9 cellular contexts compared by ENCODE assay signal in genomic region chr7:29588900-29589696, GRCh38. TPM values are rescaled to one million over a fixed set of nuclear protein-coding genes. Genes with fewer than 3 reads are reported as not detected.
DNase-seq lines count a peak whose midpoint lies in the region; ATAC-seq, FAIRE-seq and TF ChIP-seq lines count a peak whose summit lies in the region.
"Had no signal": no experiment of that assay in that cellular context is flagged by ENCODE, and none has a peak within 500 bp of the region (broad histone marks: within the 10 kb centered on the region; RNA-seq: fewer than 3 reads in every experiment).

No MANE protein-coding gene starts in this region.

- no peaks in the 10 kb centered on the region for H3K79me2 ChIP-seq in OCI-LY7 (ENCODE audit: insufficient read depth, low read depth, low read length)

- no peak overlapping the region for H3K27ac Mint-ChIP-seq in mesothelial cell of epicardium
- H3K27ac Mint-ChIP-seq: activated naive CD4-positive, alpha-beta T cell treated with anti-CD3 and anti-CD28 coated beads, Interleukin-2, amount 50 U/mL, for 24 hours had no signal

- H3K4me1 ChIP-seq in OCI-LY7 (ENCODE audit: insufficient read depth, low read length, poor library complexity, severe bottlenecking) = no peaks in the 10 kb centered on the region

- peak; percentile 84 for FAIRE-seq in D721Med (lab: Jason Lieb, UNC)

- peaks cover 3% of the 10 kb centered on the region for H3K4me1 Mint-ChIP-seq in mesothelial cell of epicardium

- peak overlapping the region; percentile 44; the same call in 1 of the 2 replicates for H2AFZ ChIP-seq in OCI-LY7 (ENCODE audit: low read length)

- H3K4me3 ChIP-seq in OCI-LY7 (ENCODE audit: low read depth, low read length, poor library complexity, severe bottlenecking) = no peak overlapping the region
- H3K4me3 ChIP-seq in coronary artery = no peak overlapping the region

- no peak overlapping the region; the same call in 1 of the 2 replicates for H3K4me2 ChIP-seq in OCI-LY7 (ENCODE audit: low read length)

- H3K36me3 ChIP-seq in OCI-LY7 (ENCODE audit: insufficient read depth, low read length) = no peaks in the 10 kb centered on the region

- H3K4me3 Mint-ChIP-seq in mesothelial cell of epicardium = no peak overlapping the region
- H3K4me3 Mint-ChIP-seq: activated naive CD4-positive, alpha-beta T cell treated with anti-CD3 and anti-CD28 coated beads, Interleukin-2, amount 50 U/mL, for 24 hours had no signal

- CTCF ChIA-PET in OCI-LY7 (lab: Charles Lee; ENCODE audit: unreplicated experiment) = no interaction called here

- POLR2A ChIA-PET in OCI-LY7 (lab: Charles Lee) = no interaction called here

- DNase-seq in D721Med (ENCODE audit: insufficient read length, low spot score) (no peak), OCI-LY7 (ENCODE audit: low spot score) (peak; percentile 52), coronary artery (ENCODE audit: low spot score) (no peak), mesothelial cell of epicardium (ENCODE audit: low spot score in 2 of 2, unreplicated experiment in 2 of 2) (no peak), putamen (ENCODE audit: low spot score) (no peak), ureter (ENCODE audit: low spot score) (no peak)

- no peaks in the 10 kb centered on the region for H4K20me1 ChIP-seq in OCI-LY7 (ENCODE audit: insufficient read depth, low read length)

- H3K27ac ChIP-seq in OCI-LY7 (ENCODE audit: low read depth, low read length, poor library complexity, severe bottlenecking) (no peak overlapping the region), coronary artery (no peak overlapping the region)

- H3K9me3 ChIP-seq in OCI-LY7 (ENCODE audit: low read length) = no peaks in the 10 kb centered on the region

- H3K27me3 Mint-ChIP-seq in mesothelial cell of epicardium (ENCODE audit: low read depth) = no peaks in the 10 kb centered on the region

- intact Hi-C loops in OCI-LY7 (cut with micrococcal nuclease; ENCODE audit: unreplicated experiment) = no loop called here

- peak; percentile 70 for TF ChIP-seq CTCF in D721Med (IDR thresholded peaks at IDR 0.05; ENCODE audit: insufficient read depth, missing control alignments)
- TF ChIP-seq CTCF in OCI-LY7 (conservative IDR thresholded peaks at IDR 0.05; ENCODE audit: low read length) = peak; percentile 90
- TF ChIP-seq CTCF in coronary artery (IDR thresholded peaks at IDR 0.05) = peak; percentile 45
- peak; percentile 59 for TF ChIP-seq CTCF in mesothelial cell of epicardium (IDR thresholded peaks at IDR 0.05; ENCODE audit: unreplicated experiment)

- H3K36me3 Mint-ChIP-seq in mesothelial cell of epicardium = peaks cover 4% of the 10 kb centered on the region
- H3K36me3 Mint-ChIP-seq: activated naive CD4-positive, alpha-beta T cell treated with anti-CD3 and anti-CD28 coated beads, Interleukin-2, amount 50 U/mL, for 24 hours had no signal

- no TSS peak for BruUV-seq in OCI-LY7 (replicated peaks; lab: Mats Ljungman, UMichigan)

- no peaks in the 10 kb centered on the region for H3K9me2 ChIP-seq in OCI-LY7 (ENCODE audit: insufficient read depth, low read length)

- peaks cover 9% of the 10 kb centered on the region for H3K9me3 Mint-ChIP-seq in mesothelial cell of epicardium

- ATAC-seq in GM18909 (IDR thresholded peaks at IDR 0.05; ENCODE audit: poor library complexity, unreplicated experiment) (peak; percentile 78), HG03135 (IDR thresholded peaks at IDR 0.05; ENCODE audit: unreplicated experiment) (peak; percentile 80)

RNA-seq across cellular contexts. Expression of gene PRR15, which starts 25.5 kb away (rescaled TPM):
- not detected in 2 replicates for total RNA-seq in OCI-LY7 (2014; rRNA removed; shearing (Covaris generic))
- total RNA-seq in OCI-LY7 (2022) (not detected in 2 replicates), mesothelial cell of epicardium (4.9 to 7.2 TPM (median 6.6 TPM) in 3 replicates), ureter (21.9 TPM)
